8 cellular contexts compared by ENCODE assay signal in genomic region chr22:37817705-37818311, GRCh38. TPM values are rescaled to one million over a fixed set of nuclear protein-coding genes. Genes with fewer than 3 reads are reported as not detected.
A peak's percentile ranks its signal among the peaks of the same experiment; 100 is the strongest.
DNase-seq lines count a peak whose midpoint lies in the region; ATAC-seq and TF ChIP-seq lines count a peak whose summit lies in the region.

No MANE protein-coding gene starts in this region.

- H3K4me1 ChIP-seq in BLaER1 treated with 17β-estradiol and CSF1 and Interleukin-3, amounts not matched to agents 10 nM and 100 nM: peaks cover 6 to 18% (median 10%) of the 10 kb centered on the region in 10 experiments; a peak in 15 of 20 replicates

- no peak overlapping the region for H3K27ac ChIP-seq in BLaER1 treated with 17β-estradiol and CSF1 and Interleukin-3, amounts not matched to agents 10 nM and 100 nM

- H3K36me3 ChIP-seq in BLaER1 treated with 17β-estradiol and CSF1 and Interleukin-3, amounts not matched to agents 10 nM and 100 nM: peaks cover 0 to 28% (median 0%) of the 10 kb centered on the region in 11 experiments; a peak in 3 of 22 replicates

- no peak for ATAC-seq in GM21576 (IDR thresholded peaks at IDR 0.05; ENCODE audit: unreplicated experiment)

- H3K27ac Mint-ChIP-seq in dendritic cell treated with granulocyte-macrophage colony-stimulating factor and Interleukin-4, amounts not matched to agents 40 ng/mL and 50 ng/mL, for 4 days: no peak overlapping the region

- peak; percentile 96 for TF ChIP-seq CTCF in HFF-Myc (IDR thresholded peaks at IDR 0.05; ENCODE audit: low read depth, low read length, missing control alignments)
- peak in 2 of 3 donors; percentile 66 to 86 for TF ChIP-seq CTCF in lower leg skin (IDR thresholded peaks at IDR 0.05)

- intact Hi-C loops in dendritic cell treated with granulocyte-macrophage colony-stimulating factor and Interleukin-4, amounts not matched to agents 40 ng/mL and 50 ng/mL, for 4 days (cut with micrococcal nuclease): loop anchor here (1.0 to 5.0 kb wide), 3 partner anchors 45 to 144 kb away; no protein-coding TSS in a partner anchor
- intact Hi-C loops in lower leg skin (cut with DNase I; ENCODE audit: low total_unique reads): loop anchor here (5.0 to 10.0 kb wide), 3 partner anchors 44 to 149 kb away; no protein-coding TSS in a partner anchor

- H4K20me1 ChIP-seq in BLaER1 treated with 17β-estradiol and CSF1 and Interleukin-3, amounts not matched to agents 10 nM and 100 nM: peaks cover 0 to 15% (median 0%) of the 10 kb centered on the region in 11 experiments; a peak in 5 of 22 replicates

- DNase-seq in HFF-Myc (ENCODE audit: extremely low read depth, low read depth): peak; percentile 40
- DNase-seq in NCI-H524 (lab: John Stamatoyannopoulos, UW): peak; percentile 58 to 84
- DNase-seq in activated CD4-positive, alpha-beta T cell treated with anti-CD3 and anti-CD28 coated beads, Interleukin-2, amount 50 U/mL, for 1 hour: peak; percentile 81
- DNase-seq in lower leg skin (ENCODE audit: low spot score in 2 of 2): peak; percentile 59 to 96
- peak; percentile 88 to 92 for DNase-seq in stimulated activated CD4-positive, alpha-beta T cell treated with anti-CD3 and anti-CD28 coated beads, Interleukin-2, amount 100 ng/mL, for 48 hours

- peaks cover 25% of the 10 kb centered on the region for H3K4me1 Mint-ChIP-seq in dendritic cell treated with granulocyte-macrophage colony-stimulating factor and Interleukin-4, amounts not matched to agents 40 ng/mL and 50 ng/mL, for 4 days (ENCODE audit: low read depth)

- H3K9ac ChIP-seq in BLaER1 treated with 17β-estradiol and CSF1 and Interleukin-3, amounts not matched to agents 10 nM and 100 nM: peak overlapping the region in 8 of 11 experiments; percentile 15 to 61 (median 28); a peak in 8 of 22 replicates

- peak overlapping the region in 4 of 10 experiments; percentile 23 to 46 (median 34); a peak in 3 of 20 replicates for H3K4me3 ChIP-seq in BLaER1 treated with 17β-estradiol and CSF1 and Interleukin-3, amounts not matched to agents 10 nM and 100 nM
- H3K4me3 ChIP-seq in HFF-Myc (replicated peaks; ENCODE audit: low read depth, low read length) (peak overlapping the region; percentile 14; the same call in 1 of the 2 replicates), lower leg skin (ENCODE audit: low read depth, poor library complexity, severe bottlenecking) (no peak overlapping the region)

- H3K36me3 Mint-ChIP-seq in dendritic cell treated with granulocyte-macrophage colony-stimulating factor and Interleukin-4, amounts not matched to agents 40 ng/mL and 50 ng/mL, for 4 days (ENCODE audit: low read depth): no peaks in the 10 kb centered on the region

- peaks cover 39 to 56% (median 53%) of the 10 kb centered on the region in 11 experiments for H3K27me3 ChIP-seq in BLaER1 treated with 17β-estradiol and CSF1 and Interleukin-3, amounts not matched to agents 10 nM and 100 nM

- H3K4me3 Mint-ChIP-seq in dendritic cell treated with granulocyte-macrophage colony-stimulating factor and Interleukin-4, amounts not matched to agents 40 ng/mL and 50 ng/mL, for 4 days: peak overlapping the region; percentile 55

- no peaks in the 10 kb centered on the region for H3K9me3 ChIP-seq in BLaER1 treated with 17β-estradiol and CSF1 and Interleukin-3, amounts not matched to agents 10 nM and 100 nM (replicated peaks in 1 of 11)

- no peak for TF ChIP-seq POLR2A in lower leg skin (IDR thresholded peaks at IDR 0.05)

- no peaks in the 10 kb centered on the region for H3K9me3 Mint-ChIP-seq in dendritic cell treated with granulocyte-macrophage colony-stimulating factor and Interleukin-4, amounts not matched to agents 40 ng/mL and 50 ng/mL, for 4 days

- peaks cover 39% of the 10 kb centered on the region for H3K27me3 Mint-ChIP-seq in dendritic cell treated with granulocyte-macrophage colony-stimulating factor and Interleukin-4, amounts not matched to agents 40 ng/mL and 50 ng/mL, for 4 days

- peak overlapping the region; percentile 51 to 95 (median 74) for H3K4me2 ChIP-seq in BLaER1 treated with 17β-estradiol and CSF1 and Interleukin-3, amounts not matched to agents 10 nM and 100 nM

- WGBS in lower leg skin, 2 donors: 4 to 5% methylated on average over 16 to 26 of the region's 27 CpGs

RNA-seq across cellular contexts. Expression of gene GALR3, which starts 5.4 kb away (rescaled TPM):
- not detected for total RNA-seq in lower leg skin

RNA-seq across cellular contexts. Expression of gene GCAT, which starts 10.1 kb away (rescaled TPM):
- 10 to 100 TPM; 12.5 to 20.4 (median 16.2) TPM for total RNA-seq in lower leg skin

RNA-seq across cellular contexts. Expression of gene ANKRD54, which starts 26.3 kb away (rescaled TPM):
- total RNA-seq in lower leg skin: 10 to 100 TPM; 36.2 to 61.6 (median 53.0) TPM

RNA-seq across cellular contexts. Expression of gene EIF3L, which starts 31.4 kb away (rescaled TPM):
- total RNA-seq in lower leg skin: 100 to 1,000 TPM; 392 to 558 (median 489) TPM

Comparison
In these comparisons a context has a peak if more than half of its experiments do, and no peak if none do; other contexts are left out.
1. DNase-seq: peak in every context shown above with its lines; median percentile 90 in stimulated activated CD4-positive, alpha-beta T cell treated with anti-CD3 and anti-CD28 coated beads, Interleukin-2, amount 100 ng/mL, for 48 hours; 81 in activated CD4-positive, alpha-beta T cell treated with anti-CD3 and anti-CD28 coated beads, Interleukin-2, amount 50 U/mL, for 1 hour; 78 in lower leg skin; 71 in NCI-H524; 40 in HFF-Myc.